21 cellular contexts compared by ENCODE assay signal in the genomic region with DNA sequence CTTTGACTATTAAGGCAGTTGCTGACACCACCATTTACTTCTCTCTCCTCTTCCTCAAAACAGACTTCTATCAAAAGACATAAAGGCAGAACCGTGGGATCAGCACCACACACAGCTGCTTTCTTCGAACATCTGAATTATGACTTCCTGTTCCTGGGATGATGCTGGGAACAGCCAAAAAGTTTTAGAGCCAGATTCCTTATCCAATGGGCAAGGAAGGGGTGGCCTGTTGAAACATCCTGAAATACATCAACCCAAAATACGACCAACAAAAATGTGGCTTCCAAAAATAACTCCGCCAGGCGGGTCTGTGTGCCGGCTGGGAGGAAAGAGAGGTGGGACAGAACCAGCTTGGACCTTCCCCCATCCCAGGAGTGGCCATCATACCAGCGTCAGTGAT.
DNase-seq lines count a peak whose midpoint lies in the region; TF ChIP-seq lines count a peak whose summit lies in the region.
"Had no signal": no experiment of that assay in that cellular context is flagged by ENCODE, and none has a peak within 500 bp of the region (broad histone marks: within the 10 kb centered on the region; RNA-seq: fewer than 3 reads in every experiment).

No MANE protein-coding gene starts in this region.

- peaks cover 4% of the 10 kb centered on the region for H3K27me3 Mint-ChIP-seq in activated T-helper 1 cell treated with anti-CD3 and anti-CD28 coated beads, Interleukin-12 subunit alpha, Interleukin-12 subunit beta, Interleukin-2, Interleukin-4 antibody, amounts not matched to agents 30 ng/mL and 10 ng/mL and 1 ng/mL, durations not matched to agents 14 hours and 24 hours and 36 hours (ENCODE audit: insufficient read depth)

- no peaks in the 10 kb centered on the region for H3K9me3 Mint-ChIP-seq in activated T-helper 1 cell treated with anti-CD3 and anti-CD28 coated beads, Interleukin-12 subunit alpha, Interleukin-12 subunit beta, Interleukin-2, Interleukin-4 antibody, amounts not matched to agents 30 ng/mL and 10 ng/mL and 1 ng/mL, durations not matched to agents 14 hours and 24 hours and 36 hours
- H3K9me3 Mint-ChIP-seq: activated naive CD4-positive, alpha-beta T cell treated with anti-CD3 and anti-CD28 coated beads, Interleukin-2, amount 10 ng/mL, durations not matched to agents 7 days and 5 days; activated T-cell treated with anti-CD3 and anti-CD28 coated beads, Interleukin-2, amount 50 U/mL, for 72 hours had no signal

- peak overlapping the region; percentile 52 for H3K27ac Mint-ChIP-seq in activated T-helper 1 cell treated with anti-CD3 and anti-CD28 coated beads, Interleukin-12 subunit alpha, Interleukin-12 subunit beta, Interleukin-2, Interleukin-4 antibody, amounts not matched to agents 30 ng/mL and 10 ng/mL and 1 ng/mL, durations not matched to agents 14 hours and 24 hours and 36 hours
- H3K27ac Mint-ChIP-seq: activated naive CD4-positive, alpha-beta T cell treated with anti-CD3 and anti-CD28 coated beads, Interleukin-2, amount 10 ng/mL, durations not matched to agents 7 days and 5 days; activated T-cell treated with anti-CD3 and anti-CD28 coated beads, Interleukin-2, amount 50 U/mL, for 72 hours; CD4-positive, alpha-beta memory T cell had no signal

- intact Hi-C loops in activated T-helper 1 cell treated with anti-CD3 and anti-CD28 coated beads, Interleukin-12 subunit alpha, Interleukin-12 subunit beta, Interleukin-2, Interleukin-4 antibody, amounts not matched to agents 30 ng/mL and 10 ng/mL and 1 ng/mL, durations not matched to agents 14 hours and 24 hours and 36 hours (cut with micrococcal nuclease): no loop called here

- DNase-seq in activated T-helper 1 cell treated with anti-CD3 and anti-CD28 coated beads, Interleukin-12 subunit alpha, Interleukin-12 subunit beta, Interleukin-2, Interleukin-4 antibody, amounts not matched to agents 30 ng/mL and 10 ng/mL and 1 ng/mL, durations not matched to agents 14 hours and 24 hours and 36 hours (ENCODE audit: low spot score): no peak
- DNase-seq in left kidney (ENCODE audit: low read depth, low spot score): peak; percentile 60
- DNase-seq in smooth muscle cell (lab: John Stamatoyannopoulos, UW; ENCODE audit: unreplicated experiment): no peak
- no peak for DNase-seq in mesenteric fat pad (ENCODE audit: low spot score)
- no peak for DNase-seq in islet precursor cell
- DNase-seq in EL: no peak
- no peak for DNase-seq in occipital lobe (lab: John Stamatoyannopoulos, UW)
- DNase-seq: activated CD4-positive, alpha-beta T cell treated with anti-CD3 and anti-CD28 coated beads for 4 hours; activated naive CD4-positive, alpha-beta T cell treated with anti-CD3 and anti-CD28 coated beads, Interleukin-2, amount 10 ng/mL, durations not matched to agents 7 days and 5 days; activated T-cell treated with anti-CD3 and anti-CD28 coated beads, Interleukin-2, amount 50 U/mL, for 72 hours; anterior cingulate cortex; CD4-positive, alpha-beta memory T cell; IMR-90; left lung; NCI-H1417; NCI-H2107; NCI-H510A treated with DMSO at 0.1 percent for 48 hours; PC-9 had no signal

- no peak overlapping the region for H2AFZ ChIP-seq in smooth muscle cell (ENCODE audit: low read depth)
- H2AFZ ChIP-seq: PC-9 had no signal

- no peak overlapping the region for H3K27ac ChIP-seq in BLaER1 treated with 17β-estradiol and CSF1 and Interleukin-3, amounts not matched to agents 10 nM and 100 nM
- peak overlapping the region; percentile 30 for H3K27ac ChIP-seq in smooth muscle cell (ENCODE audit: low read depth)
- H3K27ac ChIP-seq: HL-60, left lung, PC-9, SJSA1 had no signal

- peaks cover 21% of the 10 kb centered on the region for H3F3A ChIP-seq in smooth muscle cell (ENCODE audit: low read depth)

- peaks cover 49 to 82% (median 69%) of the 10 kb centered on the region in 10 experiments for H3K4me1 ChIP-seq in BLaER1 treated with 17β-estradiol and CSF1 and Interleukin-3, amounts not matched to agents 10 nM and 100 nM
- peaks cover 31% of the 10 kb centered on the region for H3K4me1 ChIP-seq in smooth muscle cell (ENCODE audit: low read depth)
- H3K4me1 ChIP-seq: left lung had no signal

- 47% methylated on average over 7 of the region's 7 CpGs for WGBS in smooth muscle cell (ENCODE audit: low lambda C conversion rate)

- no peaks in the 10 kb centered on the region for H3K79me2 ChIP-seq in smooth muscle cell (ENCODE audit: low read depth)

- peaks cover 23% of the 10 kb centered on the region for H3K4me1 Mint-ChIP-seq in activated T-helper 1 cell treated with anti-CD3 and anti-CD28 coated beads, Interleukin-12 subunit alpha, Interleukin-12 subunit beta, Interleukin-2, Interleukin-4 antibody, amounts not matched to agents 30 ng/mL and 10 ng/mL and 1 ng/mL, durations not matched to agents 14 hours and 24 hours and 36 hours (ENCODE audit: low read depth)
- H3K4me1 Mint-ChIP-seq: activated naive CD4-positive, alpha-beta T cell treated with anti-CD3 and anti-CD28 coated beads, Interleukin-2, amount 10 ng/mL, durations not matched to agents 7 days and 5 days; CD4-positive, alpha-beta memory T cell had no signal

- H4K20me1 ChIP-seq in BLaER1 treated with 17β-estradiol and CSF1 and Interleukin-3, amounts not matched to agents 10 nM and 100 nM: no peaks in the 10 kb centered on the region
- H4K20me1 ChIP-seq in smooth muscle cell (ENCODE audit: low read depth): peaks cover 42% of the 10 kb centered on the region

- no peaks in the 10 kb centered on the region for H3K36me3 Mint-ChIP-seq in activated T-helper 1 cell treated with anti-CD3 and anti-CD28 coated beads, Interleukin-12 subunit alpha, Interleukin-12 subunit beta, Interleukin-2, Interleukin-4 antibody, amounts not matched to agents 30 ng/mL and 10 ng/mL and 1 ng/mL, durations not matched to agents 14 hours and 24 hours and 36 hours (ENCODE audit: low read depth)
- H3K36me3 Mint-ChIP-seq: activated naive CD4-positive, alpha-beta T cell treated with anti-CD3 and anti-CD28 coated beads, Interleukin-2, amount 10 ng/mL, durations not matched to agents 7 days and 5 days; CD4-positive, alpha-beta memory T cell had no signal

- no peak overlapping the region for H3K9ac ChIP-seq in BLaER1 treated with 17β-estradiol and CSF1 and Interleukin-3, amounts not matched to agents 10 nM and 100 nM
- no peak overlapping the region for H3K9ac ChIP-seq in smooth muscle cell (ENCODE audit: low read depth)

- H3K9me3 ChIP-seq in BLaER1 treated with 17β-estradiol and CSF1 and Interleukin-3, amounts not matched to agents 10 nM and 100 nM (replicated peaks in 1 of 11): no peaks in the 10 kb centered on the region
- H3K9me3 ChIP-seq in smooth muscle cell (replicated peaks; ENCODE audit: low read depth): no peaks in the 10 kb centered on the region
- H3K9me3 ChIP-seq: left lung, SJSA1 had no signal

- peak overlapping the region; percentile 43 to 73 (median 62) for H3K4me2 ChIP-seq in BLaER1 treated with 17β-estradiol and CSF1 and Interleukin-3, amounts not matched to agents 10 nM and 100 nM
- H3K4me2 ChIP-seq in smooth muscle cell: peak overlapping the region; percentile 43
- H3K4me2 ChIP-seq: PC-9 had no signal

- no peaks in the 10 kb centered on the region; a peak in 1 of 22 replicates for H3K27me3 ChIP-seq in BLaER1 treated with 17β-estradiol and CSF1 and Interleukin-3, amounts not matched to agents 10 nM and 100 nM
- H3K27me3 ChIP-seq in smooth muscle cell (ENCODE audit: low read depth): no peaks in the 10 kb centered on the region
- H3K27me3 ChIP-seq: left lung, SJSA1 had no signal

- H3K36me3 ChIP-seq in BLaER1 treated with 17β-estradiol and CSF1 and Interleukin-3, amounts not matched to agents 10 nM and 100 nM: no peaks in the 10 kb centered on the region
- H3K36me3 ChIP-seq in smooth muscle cell (ENCODE audit: low read depth): no peaks in the 10 kb centered on the region
- H3K36me3 ChIP-seq: left lung, SJSA1 had no signal

- TF ChIP-seq CTCF in smooth muscle cell (IDR thresholded peaks at IDR 0.05; ENCODE audit: borderline replicate concordance, insufficient read depth, poor library complexity, severe bottlenecking): no peak

- H3K4me3 Mint-ChIP-seq in activated T-helper 1 cell treated with anti-CD3 and anti-CD28 coated beads, Interleukin-12 subunit alpha, Interleukin-12 subunit beta, Interleukin-2, Interleukin-4 antibody, amounts not matched to agents 30 ng/mL and 10 ng/mL and 1 ng/mL, durations not matched to agents 14 hours and 24 hours and 36 hours: no peak overlapping the region
- H3K4me3 Mint-ChIP-seq: activated naive CD4-positive, alpha-beta T cell treated with anti-CD3 and anti-CD28 coated beads, Interleukin-2, amount 10 ng/mL, durations not matched to agents 7 days and 5 days; activated T-cell treated with anti-CD3 and anti-CD28 coated beads, Interleukin-2, amount 50 U/mL, for 72 hours; CD4-positive, alpha-beta memory T cell had no signal

- no peak overlapping the region for H3K4me3 ChIP-seq in BLaER1 treated with 17β-estradiol and CSF1 and Interleukin-3, amounts not matched to agents 10 nM and 100 nM
- H3K4me3 ChIP-seq in smooth muscle cell: no peak overlapping the region
- H3K4me3 ChIP-seq: left lung, PC-9, SJSA1 had no signal
